Comparison of ENCODE assay signal across 3 cellular contexts in the genomic region with DNA sequence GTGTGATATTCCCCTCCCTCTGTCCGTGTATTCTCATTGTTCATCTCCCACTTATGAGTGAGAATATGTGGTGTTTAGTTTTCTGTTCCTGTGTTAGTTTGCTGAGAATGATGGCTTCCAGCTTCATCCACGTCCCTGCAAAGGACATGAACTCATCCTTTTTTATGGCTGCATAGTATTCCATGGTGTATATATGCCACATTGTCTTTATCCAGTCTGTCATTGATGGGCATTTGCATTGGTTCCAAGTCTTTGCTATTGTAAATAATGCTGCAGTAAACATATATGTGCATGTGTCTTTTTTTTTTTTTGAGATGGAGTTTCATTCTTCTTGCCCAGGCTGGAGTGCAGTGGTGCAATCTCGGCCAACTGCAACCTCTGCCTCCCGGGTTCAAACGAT. TPM values are rescaled to one million over a fixed set of nuclear protein-coding genes. Genes with fewer than 3 reads are reported as not detected.
"Had no signal": no experiment of that assay in that cellular context is flagged by ENCODE, and none has a peak within 500 bp of the region (broad histone marks: within the 10 kb centered on the region; RNA-seq: fewer than 3 reads in every experiment).

No MANE protein-coding gene starts in this region.

RNA-seq across cellular contexts. Expression of gene THY1, which starts 14.5 kb away (rescaled TPM):
- total RNA-seq: OCI-LY7, PC-3, PC-9 had no signal
